Comparison of ENCODE assay signal across 8 cellular contexts in the genomic region with DNA sequence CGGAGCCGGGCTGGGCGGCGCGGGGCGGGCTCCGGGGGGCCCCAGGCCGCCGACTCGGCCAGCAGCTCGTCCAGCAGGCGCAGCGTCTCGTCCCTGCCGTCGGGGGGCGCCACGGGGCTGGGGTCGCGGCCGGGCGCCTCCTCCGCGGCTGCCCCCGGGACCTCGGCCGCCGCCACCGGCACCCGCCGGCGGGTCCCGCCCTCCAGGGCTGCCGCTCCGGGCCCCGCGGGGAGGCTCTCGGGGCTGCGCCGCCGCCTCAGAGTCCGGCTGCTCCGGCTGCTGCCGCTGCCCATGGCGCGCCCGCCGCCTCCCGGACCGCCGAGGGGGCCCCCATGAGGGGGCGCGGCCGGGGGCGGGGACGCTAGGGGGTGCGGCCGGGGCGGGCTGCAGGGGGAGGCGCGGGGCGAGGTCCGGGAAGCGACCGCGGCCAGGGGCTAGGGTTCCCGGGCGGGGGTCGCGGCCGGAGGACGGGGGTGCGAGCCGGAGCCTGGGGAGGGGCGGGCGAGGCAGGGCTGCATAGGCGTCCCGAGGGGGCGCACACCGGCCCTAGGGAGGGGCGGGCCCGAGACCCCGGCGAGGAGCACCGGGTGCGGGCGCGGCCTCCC. TPM values are rescaled to one million over a fixed set of nuclear protein-coding genes. Genes with fewer than 3 reads are reported as not detected.
DNase-seq lines count a peak whose midpoint lies in the region; ATAC-seq lines count a peak whose summit lies in the region.

A gene with protein sequence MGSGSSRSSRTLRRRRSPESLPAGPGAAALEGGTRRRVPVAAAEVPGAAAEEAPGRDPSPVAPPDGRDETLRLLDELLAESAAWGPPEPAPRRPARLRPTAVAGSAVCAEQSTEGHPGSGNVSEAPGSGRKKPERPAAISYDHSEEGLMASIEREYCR (minus strand): TSS at position 481 of the 605 bp plus-strand sequence. CDS start 188 bp downstream, at position 293.

- intact Hi-C loops in left cardiac atrium (cut with DNase I) = loop anchor here in 1 of 2 donors (5.0 kb wide), 1 partner anchor 357 kb away; no protein-coding TSS in a partner anchor
- intact Hi-C loops in sciatic nerve (cut with DNase I) = loop anchor here (10.0 kb wide), 1 partner anchor 355 kb away; no protein-coding TSS in a partner anchor

- ATAC-seq in HG03108 (IDR thresholded peaks at IDR 0.05; ENCODE audit: unreplicated experiment) (peak; percentile 37), left cardiac atrium (peak; percentile 40 to 72), sciatic nerve (peak; percentile 5), GM21576 (IDR thresholded peaks at IDR 0.05; ENCODE audit: unreplicated experiment) (no peak)
- peak; percentile 67 to 69 for ATAC-seq in activated T-cell treated with anti-CD3 and anti-CD28 coated beads, Interleukin-2, amount 50 U/mL, for 72 hours (replicated peaks in 1 of 2)

- peaks cover 0 to 1% of the 10 kb centered on the region in 2 donors for H3K36me3 Mint-ChIP-seq in activated T-cell treated with anti-CD3 and anti-CD28 coated beads, Interleukin-2, amount 50 U/mL, for 72 hours (ENCODE audit: insufficient read depth in 2 of 2)

- H3K27ac Mint-ChIP-seq in activated T-cell treated with anti-CD3 and anti-CD28 coated beads, Interleukin-2, amount 50 U/mL, for 72 hours = peak within 1 kb of the TSS; percentile 56

- H3K4me1 Mint-ChIP-seq in activated T-cell treated with anti-CD3 and anti-CD28 coated beads, Interleukin-2, amount 50 U/mL, for 72 hours (ENCODE audit: low read depth) = peaks cover 28% of the 10 kb centered on the region

- no peaks in the 10 kb centered on the region for H3K9me3 Mint-ChIP-seq in activated T-cell treated with anti-CD3 and anti-CD28 coated beads, Interleukin-2, amount 50 U/mL, for 72 hours

- peak within 1 kb of the TSS; percentile 83 to 89 for H3K4me3 Mint-ChIP-seq in activated T-cell treated with anti-CD3 and anti-CD28 coated beads, Interleukin-2, amount 50 U/mL, for 72 hours

- DNase-seq in stimulated activated CD4-positive, alpha-beta T cell treated with anti-CD3 and anti-CD28 coated beads, Interleukin-4, amount 100 ng/mL, for 1 hour = peak; percentile 15
- no peak for DNase-seq in stimulated activated CD4-positive, alpha-beta T cell treated with anti-CD3 and anti-CD28 coated beads, Interleukin-1b, Interleukin-23, amount 100 ng/mL, for 48 hours
- DNase-seq in activated T-cell treated with anti-CD3 and anti-CD28 coated beads, Interleukin-2, amount 50 U/mL, for 72 hours = peak; percentile 40 to 64
- no peak for DNase-seq in left cardiac atrium
- no peak for DNase-seq in sciatic nerve (ENCODE audit: low spot score)
- no peak for DNase-seq in H4 (ENCODE audit: low spot score)

- H3K27me3 Mint-ChIP-seq in activated T-cell treated with anti-CD3 and anti-CD28 coated beads, Interleukin-2, amount 50 U/mL, for 72 hours (ENCODE audit: low read depth) = peaks cover 82% of the 10 kb centered on the region

RNA-seq across cellular contexts. Expression of the gene that starts here (rescaled TPM):
- total RNA-seq in activated T-cell treated with anti-CD3 and anti-CD28 coated beads, Interleukin-2, amount 50 U/mL, for 72 hours = under 1 TPM; 0.46 to 0.81 TPM
- 1 to 10 TPM; 3.5 to 4.1 TPM for total RNA-seq in left cardiac atrium
- 9.3 TPM for total RNA-seq in sciatic nerve
- total RNA-seq in H4 (2014; rRNA removed; shearing (Covaris generic)) = 0.43 and 1.1 TPM in 2 replicates

Comparison
In these comparisons a context has a peak if more than half of its experiments do, and no peak if none do; other contexts are left out.
1. Peak in DNase-seq and ATAC-seq in activated T-cell treated with anti-CD3 and anti-CD28 coated beads, Interleukin-2, amount 50 U/mL, for 72 hours; RNA of the gene not detected or under 1 TPM.